Comparison of ENCODE assay signal across 1 cellular context in the genomic region with DNA sequence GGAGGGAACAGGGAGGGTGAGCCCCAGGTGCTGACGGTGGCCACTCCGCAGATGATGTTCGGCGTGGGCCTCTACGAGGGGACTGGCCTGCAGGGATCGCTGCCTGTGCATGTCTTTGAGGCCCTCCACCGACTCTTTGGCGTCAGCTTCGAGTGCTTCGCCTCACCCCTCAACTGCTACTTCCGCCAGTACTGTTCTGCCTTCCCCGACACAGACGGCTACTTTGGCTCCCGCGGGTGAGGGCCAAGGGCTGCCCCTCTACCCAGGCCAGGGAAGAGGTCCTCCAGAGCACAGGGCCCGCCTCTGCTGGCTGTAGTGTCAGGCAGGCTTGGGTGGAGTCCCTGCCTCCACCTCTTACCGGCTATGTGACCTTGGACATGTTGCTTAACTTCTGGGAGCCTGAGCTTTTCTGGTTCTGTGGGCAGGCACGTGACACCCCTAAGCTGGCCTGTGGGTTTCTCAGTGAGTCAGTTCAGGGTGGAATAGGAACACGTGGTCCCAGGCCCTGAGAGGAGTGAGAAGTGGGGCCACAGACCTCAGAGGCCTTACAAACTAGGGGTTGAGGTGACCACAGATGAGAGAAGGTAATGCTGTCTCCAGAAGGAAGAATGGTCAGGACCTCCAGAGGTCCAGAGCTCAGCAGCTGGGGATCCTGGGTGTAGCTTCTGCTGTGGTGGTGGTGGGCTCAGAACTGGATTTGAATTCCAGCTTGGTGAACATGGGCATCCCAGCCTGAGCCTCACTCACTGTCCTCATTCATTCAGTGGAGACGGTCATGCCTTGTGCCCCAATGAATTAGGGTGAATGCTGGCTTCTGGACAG.
TF ChIP-seq lines count a peak whose summit lies in the region.

No MANE protein-coding gene starts in this region.

TF ChIP-seq in HepG2, 621 proteins besides CTCF, POLR2A, EP300 and RAD21 (continued from another document and continues in another):
- TF ChIP-seq, protein P1, sequence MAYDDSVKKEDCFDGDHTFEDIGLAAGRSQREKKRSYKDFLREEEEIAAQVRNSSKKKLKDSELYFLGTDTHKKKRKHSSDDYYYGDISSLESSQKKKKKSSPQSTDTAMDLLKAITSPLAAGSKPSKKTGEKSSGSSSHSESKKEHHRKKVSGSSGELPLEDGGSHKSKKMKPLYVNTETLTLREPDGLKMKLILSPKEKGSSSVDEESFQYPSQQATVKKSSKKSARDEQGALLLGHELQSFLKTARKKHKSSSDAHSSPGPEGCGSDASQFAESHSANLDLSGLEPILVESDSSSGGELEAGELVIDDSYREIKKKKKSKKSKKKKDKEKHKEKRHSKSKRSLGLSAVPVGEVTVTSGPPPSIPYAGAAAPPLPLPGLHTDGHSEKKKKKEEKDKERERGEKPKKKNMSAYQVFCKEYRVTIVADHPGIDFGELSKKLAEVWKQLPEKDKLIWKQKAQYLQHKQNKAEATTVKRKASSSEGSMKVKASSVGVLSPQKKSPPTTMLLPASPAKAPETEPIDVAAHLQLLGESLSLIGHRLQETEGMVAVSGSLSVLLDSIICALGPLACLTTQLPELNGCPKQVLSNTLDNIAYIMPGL (CRISPR knock-in tag; IDR thresholded peaks at IDR 0.05; ENCODE audit: borderline replicate concordance in 1 of 2, low read depth in 1 of 2) = peak; percentile 66 to 84
- TF ChIP-seq, protein P2, sequence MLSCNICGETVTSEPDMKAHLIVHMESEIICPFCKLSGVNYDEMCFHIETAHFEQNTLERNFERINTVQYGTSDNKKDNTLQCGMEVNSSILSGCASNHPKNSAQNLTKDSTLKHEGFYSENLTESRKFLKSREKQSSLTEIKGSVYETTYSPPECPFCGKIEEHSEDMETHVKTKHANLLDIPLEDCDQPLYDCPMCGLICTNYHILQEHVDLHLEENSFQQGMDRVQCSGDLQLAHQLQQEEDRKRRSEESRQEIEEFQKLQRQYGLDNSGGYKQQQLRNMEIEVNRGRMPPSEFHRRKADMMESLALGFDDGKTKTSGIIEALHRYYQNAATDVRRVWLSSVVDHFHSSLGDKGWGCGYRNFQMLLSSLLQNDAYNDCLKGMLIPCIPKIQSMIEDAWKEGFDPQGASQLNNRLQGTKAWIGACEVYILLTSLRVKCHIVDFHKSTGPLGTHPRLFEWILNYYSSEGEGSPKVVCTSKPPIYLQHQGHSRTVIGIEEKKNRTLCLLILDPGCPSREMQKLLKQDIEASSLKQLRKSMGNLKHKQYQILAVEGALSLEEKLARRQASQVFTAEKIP (CRISPR knock-in tag; IDR thresholded peaks at IDR 0.05; ENCODE audit: borderline replicate concordance) = 0 out of 2 replicates have a peak, but pooled peaks have one; percentile 8
- TF ChIP-seq ATF7-NPFF (CRISPR knock-in tag; IDR thresholded peaks at IDR 0.05; ENCODE audit: low read depth) (peak; percentile 80; the same call in 1 of the 2 replicates), SCMH1 (CRISPR knock-in tag; IDR thresholded peaks at IDR 0.05; ENCODE audit: borderline replicate concordance) (no peak), SIN3B (IDR thresholded peaks at IDR 0.05; ENCODE audit: low read length) (0 out of 2 replicates have a peak, but pooled peaks have one; percentile 51), ZBTB10 (CRISPR knock-in tag; IDR thresholded peaks at IDR 0.05; ENCODE audit: borderline replicate concordance) (peak; percentile 48; the same call in 1 of the 2 replicates), MAFK (conservative IDR thresholded peaks at IDR 0.05 in 1 of 2, IDR thresholded peaks at IDR 0.05 in 1 of 2; ENCODE audit: low read length in 2 of 2) (no peak), PITX1 (CRISPR knock-in tag; IDR thresholded peaks at IDR 0.05) (peak; percentile 51), ZNF260 (CRISPR knock-in tag; IDR thresholded peaks at IDR 0.05; ENCODE audit: borderline replicate concordance, low read depth) (no peak), ZMYM4 (CRISPR knock-in tag; IDR thresholded peaks at IDR 0.05) (peak; percentile 87), FOXO1 (CRISPR knock-in tag; IDR thresholded peaks at IDR 0.05) (peak; percentile 77), KMT2B (CRISPR knock-in tag; IDR thresholded peaks at IDR 0.05) (peak; percentile 80), SRSF9 (IDR thresholded peaks at IDR 0.05; ENCODE audit: borderline replicate concordance, insufficient read depth, low read depth, low read length, poor library complexity, severe bottlenecking) (no peak), NCOA5 (CRISPR knock-in tag; IDR thresholded peaks at IDR 0.05) (0 out of 2 replicates have a peak, but pooled peaks have one; percentile 57), SIX1 (CRISPR knock-in tag; IDR thresholded peaks at IDR 0.05; ENCODE audit: borderline replicate concordance) (peak; percentile 52; the same call in 1 of the 2 replicates), SMC3 (IDR thresholded peaks at IDR 0.05; ENCODE audit: low read length) (peak; percentile 39; the same call in 1 of the 2 replicates), SOX13 (IDR thresholded peaks at IDR 0.05) (no peak; the same call in 1 of the 2 replicates), SOX13 (CRISPR knock-in tag; conservative IDR thresholded peaks at IDR 0.05 in 1 of 2, IDR thresholded peaks at IDR 0.05 in 1 of 2) (peak in 1 of 2 experiments; percentile 86; a peak in 2 of 4 replicates), ARNTL (CRISPR knock-in tag; IDR thresholded peaks at IDR 0.05) (peak; percentile 99), ATF2 (CRISPR knock-in tag; IDR thresholded peaks at IDR 0.05) (peak; percentile 85; the same call in 1 of the 2 replicates), MAFG (CRISPR knock-in tag; IDR thresholded peaks at IDR 0.05) (no peak), ZNF780A (CRISPR knock-in tag; IDR thresholded peaks at IDR 0.05) (no peak), ZBTB8A (CRISPR knock-in tag; IDR thresholded peaks at IDR 0.05; ENCODE audit: borderline replicate concordance, low read depth) (no peak), U2AF2 (IDR thresholded peaks at IDR 0.05; ENCODE audit: low read depth, low read length) (no peak), ZBTB40 (IDR thresholded peaks at IDR 0.05) (no peak), ZBTB40 (CRISPR knock-in tag; IDR thresholded peaks at IDR 0.05) (peak; percentile 75; the same call in 1 of the 2 replicates), CEBPG (CRISPR knock-in tag; IDR thresholded peaks at IDR 0.05) (peak; percentile 100), TBP (CRISPR knock-in tag; IDR thresholded peaks at IDR 0.05) (0 out of 2 replicates have a peak, but pooled peaks have one; percentile 25), CREBL2 (CRISPR knock-in tag; IDR thresholded peaks at IDR 0.05; ENCODE audit: borderline replicate concordance) (peak; percentile 91; the same call in 1 of the 2 replicates)
- TF ChIP-seq, protein P3, sequence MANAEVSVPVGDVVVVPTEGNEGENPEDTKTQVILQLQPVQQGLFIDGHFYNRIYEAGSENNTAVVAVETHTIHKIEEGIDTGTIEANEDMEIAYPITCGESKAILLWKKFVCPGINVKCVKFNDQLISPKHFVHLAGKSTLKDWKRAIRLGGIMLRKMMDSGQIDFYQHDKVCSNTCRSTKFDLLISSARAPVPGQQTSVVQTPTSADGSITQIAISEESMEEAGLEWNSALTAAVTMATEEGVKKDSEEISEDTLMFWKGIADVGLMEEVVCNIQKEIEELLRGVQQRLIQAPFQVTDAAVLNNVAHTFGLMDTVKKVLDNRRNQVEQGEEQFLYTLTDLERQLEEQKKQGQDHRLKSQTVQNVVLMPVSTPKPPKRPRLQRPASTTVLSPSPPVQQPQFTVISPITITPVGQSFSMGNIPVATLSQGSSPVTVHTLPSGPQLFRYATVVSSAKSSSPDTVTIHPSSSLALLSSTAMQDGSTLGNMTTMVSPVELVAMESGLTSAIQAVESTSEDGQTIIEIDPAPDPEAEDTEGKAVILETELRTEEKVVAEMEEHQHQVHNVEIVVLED (CRISPR knock-in tag; IDR thresholded peaks at IDR 0.05; ENCODE audit: borderline replicate concordance) = peak; percentile 78
- TF ChIP-seq, protein P4, sequence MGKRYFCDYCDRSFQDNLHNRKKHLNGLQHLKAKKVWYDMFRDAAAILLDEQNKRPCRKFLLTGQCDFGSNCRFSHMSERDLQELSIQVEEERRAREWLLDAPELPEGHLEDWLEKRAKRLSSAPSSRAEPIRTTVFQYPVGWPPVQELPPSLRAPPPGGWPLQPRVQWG (CRISPR knock-in tag; IDR thresholded peaks at IDR 0.05; ENCODE audit: borderline replicate concordance, low read depth) = peak; percentile 91; the same call in 1 of the 2 replicates
